ENCODE assay signal across 9 cellular contexts in genomic region chr2:135819211-135819610, GRCh38. TPM values are rescaled to one million over a fixed set of nuclear protein-coding genes. Genes with fewer than 3 reads are reported as not detected.
A peak's percentile ranks its signal among the peaks of the same experiment; 100 is the strongest.
DNase-seq lines count a peak whose midpoint lies in the region; ATAC-seq, FAIRE-seq and TF ChIP-seq lines count a peak whose summit lies in the region.
"Had no signal": no experiment of that assay in that cellular context is flagged by ENCODE, and none has a peak within 500 bp of the region (broad histone marks: within the 10 kb centered on the region; RNA-seq: fewer than 3 reads in every experiment).

No MANE protein-coding gene starts in this region.

- no peak overlapping the region for H3K4me3 ChIP-seq in cardiac muscle cell

- no peaks in the 10 kb centered on the region for H3K36me3 ChIP-seq in cardiac muscle cell

- intact Hi-C loops in left cardiac atrium (cut with DNase I): no loop called here

- FAIRE-seq in urothelium cell line (lab: Jason Lieb, UNC): peak; percentile 20
- FAIRE-seq: GM18507 had no signal

- no peaks in the 10 kb centered on the region for H3K27me3 ChIP-seq in cardiac muscle cell

- TF ChIP-seq CTCF in cardiac muscle cell (IDR thresholded peaks at IDR 0.05; ENCODE audit: low read depth, low read length): peak; percentile 41

- DNase-seq in cardiac muscle cell (ENCODE audit: low read depth in 1 of 2, low spot score in 1 of 2) (peak in 1 of 2 donors; percentile 41), left cardiac atrium (no peak), SIG-M5 treated with dmso at 0.1 percent for 504 hours (lab: John Stamatoyannopoulos, UW; ENCODE audit: unreplicated experiment) (peak; percentile 88), erythroblast (lab: John Stamatoyannopoulos, UW) (peak; percentile 7 to 10), urothelium cell line (ENCODE audit: low spot score) (peak; percentile 58), occipital lobe (lab: John Stamatoyannopoulos, UW) (no peak)

- H3K4me1 ChIP-seq in cardiac muscle cell (ENCODE audit: low read depth): no peaks in the 10 kb centered on the region

- no peak for TF ChIP-seq POLR2A in erythroblast (IDR thresholded peaks at IDR 0.05; ENCODE audit: low read length)
- TF ChIP-seq POLR2A in GM18505 (IDR thresholded peaks at IDR 0.05; ENCODE audit: borderline replicate concordance, extremely low read depth, insufficient read depth, insufficient read length): no peak

- H3K9me3 ChIP-seq in cardiac muscle cell (ENCODE audit: low read depth): no peaks in the 10 kb centered on the region

- no peak for ATAC-seq in left cardiac atrium
- ATAC-seq in GM18505 (IDR thresholded peaks at IDR 0.05; ENCODE audit: unreplicated experiment): no peak
- no peak for ATAC-seq in GM18868 (IDR thresholded peaks at IDR 0.05; ENCODE audit: unreplicated experiment)

- no peak overlapping the region for H3K27ac ChIP-seq in cardiac muscle cell

RNA-seq across cellular contexts. Expression of gene LCT, which starts 17.8 kb away (rescaled TPM):
- total RNA-seq in cardiac muscle cell (0.03 TPM in 1 of 2 replicates, not detected in the other), left cardiac atrium (not detected), occipital lobe (not detected)
- polyA plus RNA-seq in cardiac muscle cell: 0.10 TPM in 1 of 2 replicates, not detected in the other

RNA-seq across cellular contexts. Expression of gene MCM6, which starts 57.0 kb away (rescaled TPM):
- total RNA-seq in cardiac muscle cell (12.8 and 19.8 TPM in 2 replicates), left cardiac atrium (1 to 10 TPM; 7.7 to 9.2 TPM), occipital lobe (18.9 TPM)
- polyA plus RNA-seq in cardiac muscle cell: 22.4 and 32.0 TPM in 2 replicates

Comparison
In these comparisons a context has a peak if more than half of its experiments do, and no peak if none do; other contexts are left out.
1. DNase-seq: peak in SIG-M5 treated with dmso at 0.1 percent for 504 hours (single experiment), erythroblast (2 of 2) and urothelium cell line (single experiment); none in left cardiac atrium (single experiment) and occipital lobe (single experiment).